ENCODE assay signal across 8 cellular contexts in genomic region chr2:231557571-231558217, GRCh38. TPM values are rescaled to one million over a fixed set of nuclear protein-coding genes. Genes with fewer than 3 reads are reported as not detected.
DNase-seq lines count a peak whose midpoint lies in the region; ATAC-seq and TF ChIP-seq lines count a peak whose summit lies in the region.

No MANE protein-coding gene starts in this region.

- H3K27ac Mint-ChIP-seq in endothelial cell (ENCODE audit: unreplicated experiment), result no peak overlapping the region

- peaks cover 11% of the 10 kb centered on the region for H3K36me3 Mint-ChIP-seq in endothelial cell (ENCODE audit: low read depth, unreplicated experiment)

- H3K27me3 Mint-ChIP-seq in endothelial cell (ENCODE audit: unreplicated experiment), result peaks cover 2% of the 10 kb centered on the region

- peak; percentile 72 for TF ChIP-seq CTCF in endothelial cell (IDR thresholded peaks at IDR 0.05; ENCODE audit: unreplicated experiment)

- H3K4me1 Mint-ChIP-seq in endothelial cell (ENCODE audit: unreplicated experiment), result no peaks in the 10 kb centered on the region

- H3K9me3 Mint-ChIP-seq in endothelial cell (ENCODE audit: unreplicated experiment), result peaks cover 9% of the 10 kb centered on the region

- H3K4me3 Mint-ChIP-seq in endothelial cell (ENCODE audit: unreplicated experiment), result no peak overlapping the region

- DNase-seq in AML-193 (lab: John Stamatoyannopoulos, UW), result peak; percentile 80 to 83
- peak; percentile 83 to 90 for DNase-seq in NOMO-1 (lab: John Stamatoyannopoulos, UW; ENCODE audit: unreplicated experiment in 2 of 2)
- DNase-seq in activated CD8-positive, alpha-beta memory T cell treated with anti-CD3 and anti-CD28 coated beads for 1 hour (ENCODE audit: extremely low read depth in 1 of 2, low read depth in 1 of 2), result peak; percentile 27 to 34
- DNase-seq in endothelial cell (ENCODE audit: low spot score), result peak; percentile 40
- DNase-seq in middle frontal gyrus (ENCODE audit: extremely low spot score, low spot score), result peak; percentile 53
- DNase-seq in stimulated activated naive CD4-positive, alpha-beta T cell (lab: John Stamatoyannopoulos, UW), result peak in 5 of 6 experiments; percentile 41 to 78 (median 55)

- peak; percentile 81 for ATAC-seq in GM18868 (IDR thresholded peaks at IDR 0.05; ENCODE audit: unreplicated experiment)
- ATAC-seq in HG03439 (IDR thresholded peaks at IDR 0.05; ENCODE audit: unreplicated experiment), result peak; percentile 63

RNA-seq across cellular contexts. Expression of gene NMUR1, which starts 27.4 kb away (rescaled TPM):
- total RNA-seq in endothelial cell (ENCODE audit: unreplicated experiment), result not detected

RNA-seq across cellular contexts. Expression of gene TEX44, which starts 35.0 kb away (rescaled TPM):
- not detected for total RNA-seq in endothelial cell (ENCODE audit: unreplicated experiment)

Comparison
In these comparisons a context has a peak if more than half of its experiments do, and no peak if none do; other contexts are left out.
1. Peak in every context shown above with its lines: DNase-seq and ATAC-seq.
2. DNase-seq: peak in every context shown above with its lines; median percentile 86 in NOMO-1; 82 in AML-193; 55 in stimulated activated naive CD4-positive, alpha-beta T cell; 53 in middle frontal gyrus; 40 in endothelial cell; 30 in activated CD8-positive, alpha-beta memory T cell treated with anti-CD3 and anti-CD28 coated beads for 1 hour.